ENCODE assay signal across 23 cellular contexts in the genomic region with DNA sequence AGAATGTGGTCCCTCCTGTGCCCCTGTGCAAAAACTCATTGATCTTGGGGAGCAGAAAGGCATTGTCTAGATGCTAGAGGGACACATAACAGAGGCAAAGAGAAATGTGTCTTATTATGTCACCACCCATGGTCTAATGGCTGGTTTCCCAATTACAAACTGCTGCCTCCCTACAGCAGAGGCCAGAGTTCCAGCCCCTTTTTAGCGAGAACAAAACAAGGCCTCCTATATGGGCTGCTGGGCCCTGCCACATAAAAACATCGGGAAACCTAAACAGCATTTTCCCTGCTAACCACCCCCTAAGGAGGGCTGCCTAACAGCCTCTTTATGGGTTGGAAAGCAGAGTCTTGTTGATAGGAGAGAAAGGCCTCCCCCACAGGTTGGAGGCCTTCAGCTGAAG.
"Had no signal": no experiment of that assay in that cellular context is flagged by ENCODE, and none has a peak within 500 bp of the region (broad histone marks: within the 10 kb centered on the region; RNA-seq: fewer than 3 reads in every experiment).

No MANE protein-coding gene starts in this region.

- ATAC-seq: HepG2, Panc1, PC-3 had no signal

- DNase-seq: IMR-90, Karpas-422, KG1, MG63, NCI-H1092, NCI-H1105 treated with DMSO at 0.1 percent for 48 hours, NCI-H1417 treated with DMSO at 0.1 percent for 48 hours, NCI-H146, NCI-H1694 treated with DMSO at 0.1 percent for 48 hours, NCI-H1930, NCI-H2107, NCI-H345, NCI-H446 treated with DMSO at 0.1 percent for 48 hours, NCI-H510A treated with DMSO at 0.1 percent for 48 hours, NCI-H526, NCI-H748 treated with DMSO at 0.1 percent for 48 hours, PC-3, SHP77, SK-N-SH, SW 1271 had no signal

- H3K27me3 ChIP-seq: MG63 had no signal

- H3K4me3 ChIP-seq: MG63 had no signal

- H3K4me2 ChIP-seq: SK-N-SH had no signal

- H3K9me3 ChIP-seq: MG63, SK-N-SH had no signal

- H3K27ac ChIP-seq: RWPE1 had no signal

- H3K9ac ChIP-seq: SK-N-SH had no signal
